ENCODE assay signal across 14 cellular contexts in genomic region chr5:141095263-141095641, GRCh38. TPM values are rescaled to one million over a fixed set of nuclear protein-coding genes. Genes with fewer than 3 reads are reported as not detected.
A peak's percentile ranks its signal among the peaks of the same experiment; 100 is the strongest.
DNase-seq lines count a peak whose midpoint lies in the region; ATAC-seq and TF ChIP-seq lines count a peak whose summit lies in the region.
"Had no signal": no experiment of that assay in that cellular context is flagged by ENCODE, and none has a peak within 500 bp of the region (broad histone marks: within the 10 kb centered on the region; RNA-seq: fewer than 3 reads in every experiment).

No MANE protein-coding gene starts in this region.

- H3K9me3 Mint-ChIP-seq in glutamatergic neuron (ENCODE audit: unreplicated experiment) (peaks cover 31% of the 10 kb centered on the region), osteocyte (ENCODE audit: unreplicated experiment) (peaks cover 18% of the 10 kb centered on the region)

- TF ChIP-seq POLR2A in transverse colon (IDR thresholded peaks at IDR 0.05): no peak

- TF ChIP-seq EP300 in transverse colon (IDR thresholded peaks at IDR 0.05; ENCODE audit: low read depth): no peak

- DNase-seq in COLO668 (lab: John Stamatoyannopoulos, UW; ENCODE audit: unreplicated experiment) (peak; percentile 0), RWPE2 (ENCODE audit: low spot score) (no peak), glutamatergic neuron (no peak), osteocyte (ENCODE audit: extremely low spot score, unreplicated experiment) (no peak), transverse colon (no peak), midbrain (lab: John Stamatoyannopoulos, UW) (no peak), NCI-H2107 treated with DMSO at 0.1 percent for 48 hours (lab: John Stamatoyannopoulos, UW; ENCODE audit: unreplicated experiment) (no peak)
- no peak for DNase-seq in activated naive CD4-positive, alpha-beta T cell (lab: John Stamatoyannopoulos, UW)
- DNase-seq: activated CD8-positive, alpha-beta T cell treated with anti-CD3 and anti-CD28 coated beads for 36 hours; activated naive CD4-positive, alpha-beta T cell treated with Interleukin-2 at 50 U/mL for 16 hours; colonic mucosa; NCI-H1436 had no signal

- WGBS in transverse colon (ENCODE audit: low coverage in 1 of 2), 2 donors: 58 to 60% methylated on average over 3 to 12 of the region's 12 CpGs

- peaks cover 13% of the 10 kb centered on the region for H3K27me3 Mint-ChIP-seq in glutamatergic neuron (ENCODE audit: unreplicated experiment)
- H3K27me3 Mint-ChIP-seq in osteocyte (ENCODE audit: unreplicated experiment): peaks cover 6% of the 10 kb centered on the region

- in situ Hi-C loops in transverse colon (cut with MboI; ENCODE audit: low pct_ligation_motif_present in 1 of 4, low pct_unique_long_range_greater_than_20kb in 1 of 4, low sequenced_read_pairs in 3 of 4): loop anchor here in 1 of 4 donors (25.0 kb wide), 1 partner anchor 467 kb away; no protein-coding TSS in a partner anchor

- H3K27me3 ChIP-seq in RWPE2 (ENCODE audit: insufficient read depth, poor library complexity, severe bottlenecking): peaks cover 39% of the 10 kb centered on the region
- H3K27me3 ChIP-seq in transverse colon: peaks cover 27% of the 10 kb centered on the region
- H3K27me3 ChIP-seq: colonic mucosa had no signal

- H3K4me1 Mint-ChIP-seq in glutamatergic neuron (ENCODE audit: low read depth, unreplicated experiment) (peaks cover 2% of the 10 kb centered on the region), osteocyte (ENCODE audit: unreplicated experiment) (peaks cover 14% of the 10 kb centered on the region)

- intact Hi-C loops in transverse colon (cut with DNase I; ENCODE audit: low total_unique reads): no loop called here

- H3K4me3 ChIP-seq in RWPE2 (ENCODE audit: severe bottlenecking) (peak overlapping the region; percentile 29), transverse colon (no peak overlapping the region)
- H3K4me3 ChIP-seq: colonic mucosa had no signal

- peak overlapping the region; percentile 98 for H3K27ac Mint-ChIP-seq in glutamatergic neuron (ENCODE audit: unreplicated experiment)
- H3K27ac Mint-ChIP-seq in osteocyte (ENCODE audit: unreplicated experiment): peak overlapping the region; percentile 100
- H3K27ac Mint-ChIP-seq: activated CD8-positive, alpha-beta T cell treated with anti-CD3 and anti-CD28 coated beads for 36 hours; T-helper 1 cell treated with Interleukin-12 subunit alpha and Interleukin-12 subunit beta and Interleukin-4 antibody, amounts not matched to agents 30 μg/mL and 1 μg/mL, for 36 hours had no signal

- ATAC-seq in RWPE2 (ENCODE audit: low read depth): no peak
- ATAC-seq: activated CD8-positive, alpha-beta T cell treated with anti-CD3 and anti-CD28 coated beads for 36 hours had no signal

- TF ChIP-seq CTCF in RWPE2 (IDR thresholded peaks at IDR 0.05; ENCODE audit: poor library complexity, severe bottlenecking) (no peak), glutamatergic neuron (IDR thresholded peaks at IDR 0.05; ENCODE audit: partially characterized antibody, unreplicated experiment) (no peak), osteocyte (IDR thresholded peaks at IDR 0.05) (no peak), transverse colon (IDR thresholded peaks at IDR 0.05) (no peak)

- peaks cover 39% of the 10 kb centered on the region for H3K36me3 Mint-ChIP-seq in glutamatergic neuron (ENCODE audit: unreplicated experiment)
- peaks cover 37% of the 10 kb centered on the region for H3K36me3 Mint-ChIP-seq in osteocyte (ENCODE audit: unreplicated experiment)

- H3K9me3 ChIP-seq in RWPE2 (ENCODE audit: severe bottlenecking): peaks cover 18% of the 10 kb centered on the region
- H3K9me3 ChIP-seq in transverse colon: peaks cover 22 to 40% of the 10 kb centered on the region in 2 donors
- H3K9me3 ChIP-seq: colonic mucosa had no signal

- H3K4me1 ChIP-seq in RWPE2 (ENCODE audit: insufficient read depth, poor library complexity, severe bottlenecking): no peaks in the 10 kb centered on the region
- H3K4me1 ChIP-seq in transverse colon: no peaks in the 10 kb centered on the region
- H3K4me1 ChIP-seq: colonic mucosa had no signal

- H3K27ac ChIP-seq in RWPE2 (ENCODE audit: poor library complexity, severe bottlenecking): no peak overlapping the region
- H3K27ac ChIP-seq in transverse colon: no peak overlapping the region
- H3K27ac ChIP-seq: colonic mucosa had no signal

- H3K36me3 ChIP-seq in RWPE2 (ENCODE audit: low read depth) (no peaks in the 10 kb centered on the region), transverse colon (no peaks in the 10 kb centered on the region)
- H3K36me3 ChIP-seq: colonic mucosa had no signal

- H3K4me3 Mint-ChIP-seq in glutamatergic neuron (ENCODE audit: unreplicated experiment): peak overlapping the region; percentile 97
- H3K4me3 Mint-ChIP-seq in osteocyte (ENCODE audit: unreplicated experiment): peak overlapping the region; percentile 96
- H3K4me3 Mint-ChIP-seq: activated CD8-positive, alpha-beta T cell treated with anti-CD3 and anti-CD28 coated beads for 36 hours had no signal

RNA-seq across cellular contexts. Expression of gene PCDHB2, which starts 0.8 kb away (rescaled TPM):
- 103 TPM for total RNA-seq in glutamatergic neuron (ENCODE audit: unreplicated experiment)
- 91.5 and 92.7 TPM in 2 replicates for total RNA-seq in osteocyte
- total RNA-seq in transverse colon: 1 to 10 TPM in 3 of 4 donors, under 1 TPM in 1; 0.80 to 1.9 (median 1.2) TPM
- total RNA-seq: activated CD8-positive, alpha-beta T cell treated with anti-CD3 and anti-CD28 coated beads for 36 hours had no signal

RNA-seq across cellular contexts. Expression of gene PCDHB3, which starts 5.0 kb away (rescaled TPM):
- total RNA-seq in glutamatergic neuron (ENCODE audit: unreplicated experiment) (36.9 TPM), osteocyte (8.8 and 11.1 TPM in 2 replicates), transverse colon (under 1 TPM in 3 of 4 donors, not detected in 1; 0.64 to 0.82 (median 0.80) TPM)
- total RNA-seq: activated CD8-positive, alpha-beta T cell treated with anti-CD3 and anti-CD28 coated beads for 36 hours had no signal

RNA-seq across cellular contexts. Expression of gene PCDHB4, which starts 26.4 kb away (rescaled TPM):
- total RNA-seq in glutamatergic neuron (ENCODE audit: unreplicated experiment) (7.8 TPM), osteocyte (2.9 and 4.1 TPM in 2 replicates), transverse colon (1 to 10 TPM in 1 of 4 donors, under 1 TPM in 3; 0.68 to 2.2 (median 0.77) TPM)
- total RNA-seq: activated CD8-positive, alpha-beta T cell treated with anti-CD3 and anti-CD28 coated beads for 36 hours had no signal

RNA-seq across cellular contexts. Expression of gene PCDHB5, which starts 39.8 kb away (rescaled TPM):
- total RNA-seq in glutamatergic neuron (ENCODE audit: unreplicated experiment): 72.2 TPM
- total RNA-seq in osteocyte: 6.4 and 7.5 TPM in 2 replicates
- total RNA-seq in transverse colon: 1 to 10 TPM in 3 of 4 donors, not detected in 1; 1.1 to 3.0 (median 1.3) TPM
- total RNA-seq: activated CD8-positive, alpha-beta T cell treated with anti-CD3 and anti-CD28 coated beads for 36 hours had no signal

RNA-seq across cellular contexts. Expression of gene PCDHB1, which starts 44.1 kb away (rescaled TPM):
- total RNA-seq in glutamatergic neuron (ENCODE audit: unreplicated experiment) (not detected), osteocyte (0.03 and 0.05 TPM in 2 replicates), transverse colon (not detected)
- total RNA-seq: activated CD8-positive, alpha-beta T cell treated with anti-CD3 and anti-CD28 coated beads for 36 hours; colonic mucosa; fibroblast of villous mesenchyme had no signal

Comparison
In these comparisons a context has a peak if more than half of its experiments do, and no peak if none do; other contexts are left out.
1. RNA of gene PCDHB2, which starts 0.8 kb away (total RNA-seq): 103 TPM in glutamatergic neuron (single experiment) and 91.5 to 92.7 TPM in osteocyte; 0.80 to 1.9 TPM in transverse colon; every median in the first group is over 10 times any median in the second.